Comparison of ENCODE assay signal across 10 cellular contexts in the genomic region with DNA sequence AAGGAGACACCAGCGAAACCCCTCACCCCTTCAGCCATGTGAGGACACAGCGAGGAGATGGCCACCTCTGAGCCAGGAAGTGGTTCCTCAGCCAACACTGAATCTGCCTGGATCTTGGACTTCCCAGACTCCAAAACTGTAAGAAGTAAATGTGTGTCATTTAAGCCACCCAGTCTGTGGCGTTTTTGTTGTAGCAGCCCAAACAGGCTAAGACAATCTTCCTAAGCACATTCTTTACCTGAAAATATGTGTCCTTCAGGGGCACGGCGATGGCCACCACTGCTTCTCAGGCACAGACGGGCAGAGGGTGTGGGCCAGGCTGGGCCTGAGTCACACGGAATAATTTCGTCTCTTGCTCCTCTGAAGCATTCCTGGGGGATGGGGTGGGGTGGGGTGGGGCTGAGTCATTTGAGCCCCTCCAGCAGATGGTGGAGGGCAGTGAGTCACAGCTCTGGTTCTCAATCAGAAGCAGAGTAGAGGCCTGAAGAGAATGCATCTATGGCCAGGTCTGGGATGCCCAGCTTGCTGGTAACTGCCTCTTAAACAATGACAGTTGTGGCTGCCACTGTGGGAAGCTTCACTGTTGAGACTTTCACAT.
DNase-seq lines count a peak whose midpoint lies in the region; ATAC-seq and TF ChIP-seq lines count a peak whose summit lies in the region.
"Had no signal": no experiment of that assay in that cellular context is flagged by ENCODE, and none has a peak within 500 bp of the region (broad histone marks: within the 10 kb centered on the region; RNA-seq: fewer than 3 reads in every experiment).

No MANE protein-coding gene starts in this region.

- peak; percentile 21 for DNase-seq in activated CD4-positive, alpha-beta memory T cell treated with anti-CD3 and anti-CD28 coated beads for 36 hours
- no peak for DNase-seq in activated CD4-positive, alpha-beta memory T cell treated with anti-CD3 and anti-CD28 coated beads, Interleukin-2, amount 10 ng/mL, durations not matched to agents 7 days and 5 days
- DNase-seq in RWPE2 (ENCODE audit: low spot score) (peak; percentile 90), fibroblast of pulmonary artery (ENCODE audit: low read depth) (peak; percentile 81), BE2C (no peak), NCI-H2171 (lab: John Stamatoyannopoulos, UW) (no peak)
- DNase-seq in activated CD4-positive, CD25-positive, alpha-beta regulatory T cell (lab: John Stamatoyannopoulos, UW), result no peak
- DNase-seq: adrenal gland, SHP77 had no signal

- peaks cover 14% of the 10 kb centered on the region for H3K9me3 Mint-ChIP-seq in activated CD4-positive, alpha-beta memory T cell treated with anti-CD3 and anti-CD28 coated beads for 36 hours
- peaks cover 5% of the 10 kb centered on the region for H3K9me3 Mint-ChIP-seq in activated CD4-positive, alpha-beta memory T cell treated with anti-CD3 and anti-CD28 coated beads, Interleukin-2, amount 10 ng/mL, durations not matched to agents 7 days and 5 days
- H3K9me3 Mint-ChIP-seq in stimulated activated naive CD8-positive, alpha-beta T cell treated with anti-CD3 and anti-CD28 coated beads, Interleukin-15, Interleukin-2, amounts not matched to agents 100 ng/mL and 50 ng/mL, for 24 hours, result peaks cover 6% of the 10 kb centered on the region

- CTCF ChIA-PET in activated CD4-positive, alpha-beta memory T cell treated with anti-CD3 and anti-CD28 coated beads for 36 hours (lab: Charles Lee), result no interaction called here
- CTCF ChIA-PET in activated CD4-positive, alpha-beta memory T cell treated with anti-CD3 and anti-CD28 coated beads, Interleukin-2, amount 10 ng/mL, durations not matched to agents 7 days and 5 days (lab: Charles Lee), result no interaction called here

- H3K27me3 Mint-ChIP-seq in activated CD4-positive, alpha-beta memory T cell treated with anti-CD3 and anti-CD28 coated beads for 36 hours, result peaks cover 1% of the 10 kb centered on the region
- H3K27me3 Mint-ChIP-seq in activated CD4-positive, alpha-beta memory T cell treated with anti-CD3 and anti-CD28 coated beads, Interleukin-2, amount 10 ng/mL, durations not matched to agents 7 days and 5 days, result peaks cover 6% of the 10 kb centered on the region
- H3K27me3 Mint-ChIP-seq in stimulated activated naive CD8-positive, alpha-beta T cell treated with anti-CD3 and anti-CD28 coated beads, Interleukin-15, Interleukin-2, amounts not matched to agents 100 ng/mL and 50 ng/mL, for 24 hours, result peaks cover 7% of the 10 kb centered on the region

- 0 out of 2 replicates have a peak, but pooled peaks cover 6% of the 10 kb centered on the region for H3K36me3 ChIP-seq in RWPE2 (ENCODE audit: low read depth)
- H3K36me3 ChIP-seq in BE2C, result no peaks in the 10 kb centered on the region
- H3K36me3 ChIP-seq: adrenal gland had no signal

- H3K27ac ChIP-seq in RWPE2 (ENCODE audit: poor library complexity, severe bottlenecking), result peak overlapping the region; percentile 96

- H3K4me1 ChIP-seq in RWPE2 (ENCODE audit: insufficient read depth, poor library complexity, severe bottlenecking) (peaks cover 31% of the 10 kb centered on the region), BE2C (peaks cover 6% of the 10 kb centered on the region; the same call in 1 of the 2 replicates)
- H3K4me1 ChIP-seq: adrenal gland had no signal

- H3K4me3 ChIP-seq in RWPE2 (ENCODE audit: severe bottlenecking), result no peak overlapping the region
- H3K4me3 ChIP-seq in fibroblast of pulmonary artery (replicated peaks; ENCODE audit: low read depth, low read length), result no peak overlapping the region
- H3K4me3 ChIP-seq in BE2C (ENCODE audit: low read depth, low read length), result no peak overlapping the region
- H3K4me3 ChIP-seq: adrenal gland had no signal

- peaks cover 2% of the 10 kb centered on the region for H3K9me3 ChIP-seq in RWPE2 (ENCODE audit: severe bottlenecking)
- no peaks in the 10 kb centered on the region for H3K9me3 ChIP-seq in BE2C
- H3K9me3 ChIP-seq: adrenal gland had no signal

- peaks cover 4% of the 10 kb centered on the region for H3K36me3 Mint-ChIP-seq in activated CD4-positive, alpha-beta memory T cell treated with anti-CD3 and anti-CD28 coated beads for 36 hours
- peaks cover 1% of the 10 kb centered on the region for H3K36me3 Mint-ChIP-seq in activated CD4-positive, alpha-beta memory T cell treated with anti-CD3 and anti-CD28 coated beads, Interleukin-2, amount 10 ng/mL, durations not matched to agents 7 days and 5 days (ENCODE audit: low read depth)
- H3K36me3 Mint-ChIP-seq in stimulated activated naive CD8-positive, alpha-beta T cell treated with anti-CD3 and anti-CD28 coated beads, Interleukin-15, Interleukin-2, amounts not matched to agents 100 ng/mL and 50 ng/mL, for 24 hours (ENCODE audit: low read depth), result peaks cover 6% of the 10 kb centered on the region

- no peaks in the 10 kb centered on the region for H3K27me3 ChIP-seq in RWPE2 (ENCODE audit: insufficient read depth, poor library complexity, severe bottlenecking)
- H3K27me3 ChIP-seq in BE2C, result no peaks in the 10 kb centered on the region
- H3K27me3 ChIP-seq: adrenal gland had no signal

- peak; percentile 81 for ATAC-seq in RWPE2 (ENCODE audit: low read depth)

- intact Hi-C loops in activated CD4-positive, alpha-beta memory T cell treated with anti-CD3 and anti-CD28 coated beads for 36 hours (cut with micrococcal nuclease), result no loop called here

- TF ChIP-seq CTCF in RWPE2 (IDR thresholded peaks at IDR 0.05; ENCODE audit: poor library complexity, severe bottlenecking) (no peak), fibroblast of pulmonary artery (IDR thresholded peaks at IDR 0.05; ENCODE audit: low read length, missing control alignments) (no peak), BE2C (IDR thresholded peaks at IDR 0.05; ENCODE audit: low read depth, low read length) (no peak)

- no peak overlapping the region for H3K4me3 Mint-ChIP-seq in activated CD4-positive, alpha-beta memory T cell treated with anti-CD3 and anti-CD28 coated beads for 36 hours
- H3K4me3 Mint-ChIP-seq in activated CD4-positive, alpha-beta memory T cell treated with anti-CD3 and anti-CD28 coated beads, Interleukin-2, amount 10 ng/mL, durations not matched to agents 7 days and 5 days, result no peak overlapping the region
- no peak overlapping the region for H3K4me3 Mint-ChIP-seq in stimulated activated naive CD8-positive, alpha-beta T cell treated with anti-CD3 and anti-CD28 coated beads, Interleukin-15, Interleukin-2, amounts not matched to agents 100 ng/mL and 50 ng/mL, for 24 hours

- no peak overlapping the region for H3K27ac Mint-ChIP-seq in activated CD4-positive, alpha-beta memory T cell treated with anti-CD3 and anti-CD28 coated beads for 36 hours
- no peak overlapping the region for H3K27ac Mint-ChIP-seq in activated CD4-positive, alpha-beta memory T cell treated with anti-CD3 and anti-CD28 coated beads, Interleukin-2, amount 10 ng/mL, durations not matched to agents 7 days and 5 days
- H3K27ac Mint-ChIP-seq in stimulated activated naive CD8-positive, alpha-beta T cell treated with anti-CD3 and anti-CD28 coated beads, Interleukin-15, Interleukin-2, amounts not matched to agents 100 ng/mL and 50 ng/mL, for 24 hours, result peak overlapping the region; percentile 27

- H3K4me1 Mint-ChIP-seq in activated CD4-positive, alpha-beta memory T cell treated with anti-CD3 and anti-CD28 coated beads for 36 hours (ENCODE audit: low read depth), result no peaks in the 10 kb centered on the region
- peaks cover 1% of the 10 kb centered on the region for H3K4me1 Mint-ChIP-seq in activated CD4-positive, alpha-beta memory T cell treated with anti-CD3 and anti-CD28 coated beads, Interleukin-2, amount 10 ng/mL, durations not matched to agents 7 days and 5 days
- peaks cover 16% of the 10 kb centered on the region for H3K4me1 Mint-ChIP-seq in stimulated activated naive CD8-positive, alpha-beta T cell treated with anti-CD3 and anti-CD28 coated beads, Interleukin-15, Interleukin-2, amounts not matched to agents 100 ng/mL and 50 ng/mL, for 24 hours (ENCODE audit: low read depth)

- POLR2A ChIA-PET in activated CD4-positive, alpha-beta memory T cell treated with anti-CD3 and anti-CD28 coated beads for 36 hours (lab: Charles Lee), result no interaction called here
- POLR2A ChIA-PET in activated CD4-positive, alpha-beta memory T cell treated with anti-CD3 and anti-CD28 coated beads, Interleukin-2, amount 10 ng/mL, durations not matched to agents 7 days and 5 days (lab: Charles Lee), result no interaction called here

Comparison
In these comparisons a context has a peak if more than half of its experiments do, and no peak if none do; other contexts are left out.
1. DNase-seq: peak in activated CD4-positive, alpha-beta memory T cell treated with anti-CD3 and anti-CD28 coated beads for 36 hours (single experiment), RWPE2 (single experiment) and fibroblast of pulmonary artery (single experiment); none in activated CD4-positive, alpha-beta memory T cell treated with anti-CD3 and anti-CD28 coated beads, Interleukin-2, amount 10 ng/mL, durations not matched to agents 7 days and 5 days (single experiment), activated CD4-positive, CD25-positive, alpha-beta regulatory T cell (0 of 4), BE2C (single experiment) and NCI-H2171 (single experiment).